ENCODE assay signal across 15 cellular contexts in the genomic region with DNA sequence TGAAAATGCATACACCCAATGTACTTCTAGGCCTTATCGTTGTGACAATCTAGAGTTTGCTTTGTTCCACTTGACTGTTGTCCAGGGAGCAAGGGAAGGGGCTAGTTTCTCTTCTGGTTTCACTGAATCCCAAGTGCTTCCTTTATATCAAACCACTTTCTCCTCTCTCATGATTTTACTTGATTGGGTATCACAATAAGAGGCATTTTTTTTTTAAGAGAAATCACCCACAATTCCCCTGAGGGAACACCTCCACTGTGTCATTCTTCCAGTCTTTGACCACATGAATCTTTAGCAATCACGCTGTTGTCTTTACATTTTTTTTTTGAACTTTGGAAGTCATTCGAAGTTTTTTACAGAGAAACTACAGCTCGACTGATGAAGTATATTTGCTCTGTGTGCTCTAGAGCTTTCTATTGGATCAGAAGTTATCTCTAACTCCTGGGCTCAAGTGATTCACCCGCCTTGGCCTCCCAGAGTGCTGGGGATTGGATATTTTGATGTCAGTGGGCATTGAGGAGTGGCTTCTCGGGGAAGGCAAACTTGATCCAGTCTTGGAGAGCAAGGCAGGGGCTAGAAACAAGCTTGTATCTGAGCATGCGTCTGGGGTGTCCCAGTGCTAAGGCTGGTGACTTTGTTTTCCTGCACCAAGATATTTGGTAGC. TPM values are rescaled to one million over a fixed set of nuclear protein-coding genes. Genes with fewer than 3 reads are reported as not detected.
DNase-seq lines count a peak whose midpoint lies in the region; ATAC-seq and TF ChIP-seq lines count a peak whose summit lies in the region.
"Had no signal": no experiment of that assay in that cellular context is flagged by ENCODE, and none has a peak within 500 bp of the region (broad histone marks: within the 10 kb centered on the region; RNA-seq: fewer than 3 reads in every experiment).

No MANE protein-coding gene starts in this region.

- H3K4me1 ChIP-seq in osteoblast (ENCODE audit: insufficient read depth, low read length) = peaks cover 2% of the 10 kb centered on the region
- peaks cover 0 to 8% of the 10 kb centered on the region in 2 experiments; a peak in 1 of 4 replicates for H3K4me1 ChIP-seq in SK-N-SH (ENCODE audit: control insufficient read depth in 1 of 2, insufficient read depth in 2 of 2, low read depth in 1 of 2, low read length in 1 of 2)

- no peak for TF ChIP-seq EP300 in SK-N-SH (IDR thresholded peaks at IDR 0.05; ENCODE audit: borderline replicate concordance in 1 of 2, low read depth in 1 of 2, low read length in 1 of 2)

- H4K20me1 ChIP-seq in osteoblast (ENCODE audit: insufficient read depth, low read length) (no peaks in the 10 kb centered on the region), SK-N-SH (ENCODE audit: insufficient read depth) (no peaks in the 10 kb centered on the region)

- no peak overlapping the region for H3K9ac ChIP-seq in SK-N-SH

- no peak overlapping the region for H3K4me3 ChIP-seq in osteoblast (ENCODE audit: insufficient read depth, low read length)
- H3K4me3 ChIP-seq in SK-N-SH (ENCODE audit: low read depth in 2 of 2, low read length in 1 of 2) = no peak overlapping the region

- H3K4me2 ChIP-seq in osteoblast (ENCODE audit: insufficient read depth, low read length) = no peak overlapping the region
- no peak overlapping the region for H3K4me2 ChIP-seq in SK-N-SH

- H2AFZ ChIP-seq in osteoblast (ENCODE audit: low read length) = no peak overlapping the region
- no peak overlapping the region for H2AFZ ChIP-seq in SK-N-SH (ENCODE audit: low read depth)

- no peaks in the 10 kb centered on the region for H3K79me2 ChIP-seq in osteoblast (ENCODE audit: insufficient read depth, low read length)
- H3K79me2 ChIP-seq in SK-N-SH (ENCODE audit: insufficient read depth) = no peaks in the 10 kb centered on the region

- H3K9me3 ChIP-seq in osteoblast (ENCODE audit: low read depth, low read length) (no peaks in the 10 kb centered on the region), SK-N-SH (no peaks in the 10 kb centered on the region)

- H3K4me3 Mint-ChIP-seq in endothelial cell (ENCODE audit: unreplicated experiment) = no peak overlapping the region

- POLR2A ChIA-PET in SK-N-SH (lab: Yijun Ruan, JAX) = no interaction called here

- peak overlapping the region; percentile 24 for H3K27ac Mint-ChIP-seq in endothelial cell (ENCODE audit: unreplicated experiment)

- WGBS in SK-N-SH (ENCODE audit: low lambda C conversion rate) = 40% methylated on average over 7 of the region's 7 CpGs

- H3K4me1 Mint-ChIP-seq in endothelial cell (ENCODE audit: unreplicated experiment) = peaks cover 5% of the 10 kb centered on the region

- peak; percentile 91 for DNase-seq in Caki2 (ENCODE audit: low read depth)
- DNase-seq in OCI-M1 (lab: John Stamatoyannopoulos, UW) = peak; percentile 38
- no peak for DNase-seq in endothelial cell (ENCODE audit: low spot score)
- DNase-seq in osteoblast (ENCODE audit: insufficient read length, low spot score, missing footprints) = peak; percentile 74
- DNase-seq in middle frontal gyrus (ENCODE audit: extremely low spot score, low spot score) = no peak
- DNase-seq in NCI-H345 treated with DMSO at 0.1 percent for 48 hours (lab: John Stamatoyannopoulos, UW; ENCODE audit: unreplicated experiment) = no peak
- no peak for DNase-seq in SK-N-SH
- DNase-seq: activated CD4-positive, alpha-beta T cell treated with anti-CD3 and anti-CD28 coated beads, Interleukin-2, amount 50 U/mL, for 1 hour; activated naive CD4-positive, alpha-beta T cell; cerebellar nuclear complex; NCI-H1436 treated with DMSO at 0.1 percent for 48 hours; NK-92 treated with Interleukin-12 subunit alpha and Interleukin-12 subunit beta, amount 100 ng/mL, for 24 hours had no signal

- ATAC-seq in GM18858 (IDR thresholded peaks at IDR 0.05; ENCODE audit: unreplicated experiment) = no peak
- ATAC-seq: left lobe of liver had no signal

- no peaks in the 10 kb centered on the region for H3F3A ChIP-seq in SK-N-SH (replicated peaks; ENCODE audit: insufficient read depth)

- H3K27ac ChIP-seq in osteoblast (ENCODE audit: low read depth, low read length) = no peak overlapping the region
- no peak overlapping the region for H3K27ac ChIP-seq in SK-N-SH (ENCODE audit: low read depth in 2 of 2, low read length in 1 of 2)

- H3K27me3 Mint-ChIP-seq in endothelial cell (ENCODE audit: unreplicated experiment) = peaks cover 7% of the 10 kb centered on the region

- TF ChIP-seq RAD21 in SK-N-SH (IDR thresholded peaks at IDR 0.05; ENCODE audit: low read length) = no peak

- no peaks in the 10 kb centered on the region for H3K36me3 Mint-ChIP-seq in endothelial cell (ENCODE audit: low read depth, unreplicated experiment)

- TF ChIP-seq CTCF in endothelial cell (IDR thresholded peaks at IDR 0.05; ENCODE audit: unreplicated experiment) = no peak
- TF ChIP-seq CTCF in osteoblast (IDR thresholded peaks at IDR 0.05; ENCODE audit: extremely low read depth, low read depth, low read length) = no peak
- TF ChIP-seq CTCF in SK-N-SH (IDR thresholded peaks at IDR 0.05) = no peak

- H3K36me3 ChIP-seq in osteoblast (ENCODE audit: insufficient read depth, low read length) = no peaks in the 10 kb centered on the region
- H3K36me3 ChIP-seq in SK-N-SH (replicated peaks in 1 of 2; ENCODE audit: control insufficient read depth in 1 of 2, insufficient read depth in 2 of 2, low read length in 1 of 2) = no peaks in the 10 kb centered on the region

- H3K9me2 ChIP-seq in SK-N-SH = no peaks in the 10 kb centered on the region

- H3K27me3 ChIP-seq in osteoblast (ENCODE audit: insufficient read depth, low read length) (peaks cover 38% of the 10 kb centered on the region), SK-N-SH (ENCODE audit: insufficient read depth) (peaks cover 16% of the 10 kb centered on the region; the same call in 1 of the 2 replicates)

- no peaks in the 10 kb centered on the region for H3K9me3 Mint-ChIP-seq in endothelial cell (ENCODE audit: unreplicated experiment)

- CTCF ChIA-PET in SK-N-SH (lab: Yijun Ruan, JAX) = no interaction called here

- in situ Hi-C loops in Caki2 (cut with HindIII; ENCODE audit: low pct_unique_long_range_greater_than_20kb, low sequenced_read_pairs) = no loop called here

TF ChIP-seq in SK-N-SH, 30 proteins besides CTCF, POLR2A, EP300 and RAD21:
- TF ChIP-seq, protein P1, sequence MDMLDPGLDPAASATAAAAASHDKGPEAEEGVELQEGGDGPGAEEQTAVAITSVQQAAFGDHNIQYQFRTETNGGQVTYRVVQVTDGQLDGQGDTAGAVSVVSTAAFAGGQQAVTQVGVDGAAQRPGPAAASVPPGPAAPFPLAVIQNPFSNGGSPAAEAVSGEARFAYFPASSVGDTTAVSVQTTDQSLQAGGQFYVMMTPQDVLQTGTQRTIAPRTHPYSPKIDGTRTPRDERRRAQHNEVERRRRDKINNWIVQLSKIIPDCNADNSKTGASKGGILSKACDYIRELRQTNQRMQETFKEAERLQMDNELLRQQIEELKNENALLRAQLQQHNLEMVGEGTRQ (IDR thresholded peaks at IDR 0.05; ENCODE audit: borderline replicate concordance, low read depth, low read length) = no peak
- TF ChIP-seq EZH2phosphoT487 (IDR thresholded peaks at IDR 0.05; ENCODE audit: borderline replicate concordance, low read depth) (no peak), TAF1 (IDR thresholded peaks at IDR 0.05; ENCODE audit: borderline replicate concordance, low read depth, low read length) (no peak), FOXM1 (IDR thresholded peaks at IDR 0.05; ENCODE audit: low read depth) (no peak), MEF2A (IDR thresholded peaks at IDR 0.05; ENCODE audit: borderline replicate concordance, low read depth) (no peak), GABPA (IDR thresholded peaks at IDR 0.05; ENCODE audit: low read depth) (no peak), NFIC (IDR thresholded peaks at IDR 0.05; ENCODE audit: borderline replicate concordance) (no peak), MXI1 (IDR thresholded peaks at IDR 0.05; ENCODE audit: low read depth, low read length) (no peak), GATA2 (CRISPR knock-in tag; IDR thresholded peaks at IDR 0.05) (no peak)
- TF ChIP-seq, protein P2, sequence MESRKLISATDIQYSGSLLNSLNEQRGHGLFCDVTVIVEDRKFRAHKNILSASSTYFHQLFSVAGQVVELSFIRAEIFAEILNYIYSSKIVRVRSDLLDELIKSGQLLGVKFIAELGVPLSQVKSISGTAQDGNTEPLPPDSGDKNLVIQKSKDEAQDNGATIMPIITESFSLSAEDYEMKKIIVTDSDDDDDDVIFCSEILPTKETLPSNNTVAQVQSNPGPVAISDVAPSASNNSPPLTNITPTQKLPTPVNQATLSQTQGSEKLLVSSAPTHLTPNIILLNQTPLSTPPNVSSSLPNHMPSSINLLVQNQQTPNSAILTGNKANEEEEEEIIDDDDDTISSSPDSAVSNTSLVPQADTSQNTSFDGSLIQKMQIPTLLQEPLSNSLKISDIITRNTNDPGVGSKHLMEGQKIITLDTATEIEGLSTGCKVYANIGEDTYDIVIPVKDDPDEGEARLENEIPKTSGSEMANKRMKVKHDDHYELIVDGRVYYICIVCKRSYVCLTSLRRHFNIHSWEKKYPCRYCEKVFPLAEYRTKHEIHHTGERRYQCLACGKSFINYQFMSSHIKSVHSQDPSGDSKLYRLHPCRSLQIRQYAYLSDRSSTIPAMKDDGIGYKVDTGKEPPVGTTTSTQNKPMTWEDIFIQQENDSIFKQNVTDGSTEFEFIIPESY (IDR thresholded peaks at IDR 0.05; ENCODE audit: borderline replicate concordance, low read depth) = no peak
- TF ChIP-seq, protein P3, sequence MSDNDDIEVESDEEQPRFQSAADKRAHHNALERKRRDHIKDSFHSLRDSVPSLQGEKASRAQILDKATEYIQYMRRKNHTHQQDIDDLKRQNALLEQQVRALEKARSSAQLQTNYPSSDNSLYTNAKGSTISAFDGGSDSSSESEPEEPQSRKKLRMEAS (IDR thresholded peaks at IDR 0.05; ENCODE audit: low read depth) = no peak

RNA-seq across cellular contexts. Expression of a gene that starts 3.0 kb away (rescaled TPM):
- total RNA-seq in Caki2 (2014; rRNA removed; shearing (Covaris generic); ENCODE audit: low replicate concordance) = 0.03 TPM in 1 of 2 replicates, not detected in the other
- 3.1 TPM for total RNA-seq in endothelial cell (ENCODE audit: unreplicated experiment)
- 0.59 and 1.1 TPM in 2 replicates for total RNA-seq in osteoblast
- polyA plus RNA-seq in SK-N-SH (2012; rRNA removed) = not detected in 2 replicates
- polyA plus RNA-seq in SK-N-SH (2012; cell fraction: cytosol; rRNA removed) = 0.01 TPM in 1 of 2 replicates, not detected in the other
- polyA plus RNA-seq in SK-N-SH (2012; cell fraction: nucleus; rRNA removed) = not detected in 2 replicates
- total RNA-seq: glomerular endothelial cell had no signal

Comparison
In these comparisons a context has a peak if more than half of its experiments do, and no peak if none do; other contexts are left out.
1. DNase-seq: peak in Caki2 (single experiment), OCI-M1 (single experiment) and osteoblast (single experiment); none in endothelial cell (single experiment), middle frontal gyrus (single experiment), NCI-H345 treated with DMSO at 0.1 percent for 48 hours (single experiment) and SK-N-SH (single experiment).